In genomic region chr2:5482929-5483331, GRCh38 we compare ENCODE assay signal across 17 cellular contexts.
DNase-seq lines count a peak whose midpoint lies in the region; ATAC-seq and TF ChIP-seq lines count a peak whose summit lies in the region.
"Had no signal": no experiment of that assay in that cellular context is flagged by ENCODE, and none has a peak within 500 bp of the region (broad histone marks: within the 10 kb centered on the region; RNA-seq: fewer than 3 reads in every experiment).

No MANE protein-coding gene starts in this region.

- WGBS in smooth muscle cell (ENCODE audit: low lambda C conversion rate): 9% methylated on average over 6 of the region's 6 CpGs

- H3K79me2 ChIP-seq in smooth muscle cell (ENCODE audit: low read depth): no peaks in the 10 kb centered on the region

- H3K9me3 Mint-ChIP-seq in activated CD4-positive, alpha-beta T cell treated with anti-CD3 and anti-CD28 coated beads, Interleukin-2, amount 10 ng/mL, durations not matched to agents 24 days and 14 days: no peaks in the 10 kb centered on the region

- no peaks in the 10 kb centered on the region for H4K20me1 ChIP-seq in smooth muscle cell (ENCODE audit: low read depth)

- H3K36me3 Mint-ChIP-seq in activated CD4-positive, alpha-beta T cell treated with anti-CD3 and anti-CD28 coated beads, Interleukin-2, amount 10 ng/mL, durations not matched to agents 24 days and 14 days (ENCODE audit: low read depth): no peaks in the 10 kb centered on the region

- H3K36me3 ChIP-seq in adipocyte (ENCODE audit: control insufficient read depth, insufficient read depth, low read length, severe bottlenecking): no peaks in the 10 kb centered on the region
- no peaks in the 10 kb centered on the region for H3K36me3 ChIP-seq in smooth muscle cell (ENCODE audit: low read depth)
- H3K36me3 ChIP-seq: gastroesophageal sphincter had no signal

- intact Hi-C loops in activated CD4-positive, alpha-beta T cell treated with anti-CD3 and anti-CD28 coated beads, Interleukin-2, amount 10 ng/mL, durations not matched to agents 24 days and 14 days (cut with micrococcal nuclease): no loop called here

- no peak overlapping the region for H3K27ac ChIP-seq in smooth muscle cell (ENCODE audit: low read depth)
- H3K27ac ChIP-seq: gastroesophageal sphincter had no signal

- H3K4me1 Mint-ChIP-seq in activated CD4-positive, alpha-beta T cell treated with anti-CD3 and anti-CD28 coated beads, Interleukin-2, amount 10 ng/mL, durations not matched to agents 24 days and 14 days: no peaks in the 10 kb centered on the region

- H2AFZ ChIP-seq in smooth muscle cell (ENCODE audit: low read depth): peak overlapping the region; percentile 66

- no peak overlapping the region for H3K9ac ChIP-seq in adipocyte (ENCODE audit: low read length)
- H3K9ac ChIP-seq in smooth muscle cell (ENCODE audit: low read depth): no peak overlapping the region

- no peak overlapping the region for H3K4me3 Mint-ChIP-seq in activated CD4-positive, alpha-beta T cell treated with anti-CD3 and anti-CD28 coated beads, Interleukin-2, amount 10 ng/mL, durations not matched to agents 24 days and 14 days

- H3K4me1 ChIP-seq in adipocyte (ENCODE audit: control insufficient read depth, insufficient read depth, low read length) (no peaks in the 10 kb centered on the region), smooth muscle cell (ENCODE audit: low read depth) (peaks cover 20% of the 10 kb centered on the region)

- no peaks in the 10 kb centered on the region for H3K27me3 Mint-ChIP-seq in activated CD4-positive, alpha-beta T cell treated with anti-CD3 and anti-CD28 coated beads, Interleukin-2, amount 10 ng/mL, durations not matched to agents 24 days and 14 days

- H3K27ac Mint-ChIP-seq in activated CD4-positive, alpha-beta T cell treated with anti-CD3 and anti-CD28 coated beads, Interleukin-2, amount 10 ng/mL, durations not matched to agents 24 days and 14 days: no peak overlapping the region

- no peak for TF ChIP-seq CTCF in smooth muscle cell (IDR thresholded peaks at IDR 0.05; ENCODE audit: borderline replicate concordance, insufficient read depth, poor library complexity, severe bottlenecking)

- DNase-seq in NCI-H187 (lab: John Stamatoyannopoulos, UW) (peak; percentile 41 to 42), NCI-H187 treated with DMSO at 0.1 percent for 48 hours (lab: John Stamatoyannopoulos, UW) (no peak), adipocyte (ENCODE audit: low read depth) (peak; percentile 16), left kidney (ENCODE audit: low read depth, low spot score) (peak; percentile 93), smooth muscle cell (lab: John Stamatoyannopoulos, UW; ENCODE audit: unreplicated experiment) (no peak), SIG-M5 (lab: John Stamatoyannopoulos, UW) (no peak)
- no peak for DNase-seq in activated CD4-positive, alpha-beta T cell treated with anti-CD3 and anti-CD28 coated beads, Interleukin-2, amount 10 ng/mL, durations not matched to agents 24 days and 14 days
- DNase-seq: activated T-cell treated with anti-CD3 and anti-CD28 coated beads, Interleukin-2, amount 50 U/mL, for 1 hour; amygdala; Calu3; effector CD8-positive, alpha-beta T cell; NCI-H1417 treated with DMSO at 0.1 percent for 48 hours; NCI-H774; occipital lobe had no signal

- H3K4me3 ChIP-seq in adipocyte (ENCODE audit: low read length): no peak overlapping the region
- no peak overlapping the region for H3K4me3 ChIP-seq in smooth muscle cell
- H3K4me3 ChIP-seq: gastroesophageal sphincter had no signal

- no peak for ATAC-seq in HG02885 (IDR thresholded peaks at IDR 0.05; ENCODE audit: poor library complexity, unreplicated experiment)
- ATAC-seq: gastroesophageal sphincter, SK-N-SH treated with all-trans-retinoic acid at 6 μM for 48 hours had no signal

- H3K4me2 ChIP-seq in smooth muscle cell: no peak overlapping the region

- no peaks in the 10 kb centered on the region for H3K9me3 ChIP-seq in adipocyte (ENCODE audit: control insufficient read depth, low read length)
- no peaks in the 10 kb centered on the region for H3K9me3 ChIP-seq in smooth muscle cell (replicated peaks; ENCODE audit: low read depth)
- H3K9me3 ChIP-seq: gastroesophageal sphincter had no signal

- no peaks in the 10 kb centered on the region for H3F3A ChIP-seq in smooth muscle cell (ENCODE audit: low read depth)

- H3K27me3 ChIP-seq in adipocyte (replicated peaks; ENCODE audit: control insufficient read depth, insufficient read depth, low read length): no peaks in the 10 kb centered on the region
- peaks cover 3% of the 10 kb centered on the region for H3K27me3 ChIP-seq in smooth muscle cell (ENCODE audit: low read depth)
- H3K27me3 ChIP-seq: gastroesophageal sphincter had no signal

Comparison
In these comparisons a context has a peak if more than half of its experiments do, and no peak if none do; other contexts are left out.
1. DNase-seq: peak in NCI-H187 (2 of 2), adipocyte (single experiment) and left kidney (single experiment); none in NCI-H187 treated with DMSO at 0.1 percent for 48 hours (single experiment), smooth muscle cell (single experiment), activated CD4-positive, alpha-beta T cell treated with anti-CD3 and anti-CD28 coated beads, Interleukin-2, amount 10 ng/mL, durations not matched to agents 24 days and 14 days (single experiment) and SIG-M5 (single experiment).